In the genomic region with DNA sequence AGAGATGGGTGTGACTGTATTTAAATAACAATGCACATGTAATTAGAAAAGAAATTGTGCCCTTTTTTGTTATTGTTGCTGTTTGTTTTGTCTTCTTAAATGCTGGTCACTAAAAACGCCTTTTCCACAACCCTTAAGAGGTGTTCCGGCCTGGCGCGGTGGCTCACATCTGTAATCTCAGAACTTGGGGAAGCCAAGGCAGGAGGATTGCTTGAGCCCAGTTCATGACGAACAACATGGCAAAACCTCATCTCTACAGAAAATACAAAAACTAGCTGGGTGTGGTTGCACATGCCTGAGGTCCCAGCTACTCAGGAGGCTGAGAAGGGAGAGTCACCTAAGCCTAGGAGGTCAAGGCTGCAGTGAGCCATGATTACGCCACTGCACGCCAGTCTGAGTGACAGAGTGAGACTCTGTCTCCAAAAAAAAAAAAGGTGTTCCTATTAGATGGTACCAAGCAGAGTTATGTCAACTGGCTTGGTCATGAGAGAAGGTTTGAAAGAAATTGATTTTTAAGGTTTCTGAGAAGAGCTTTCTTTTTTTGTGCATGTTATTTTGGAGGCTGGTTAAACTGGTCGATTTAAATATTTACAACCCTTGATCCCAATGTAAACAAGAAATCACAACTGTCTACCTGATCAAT, we compare ENCODE assay signal across 10 cellular contexts. TPM values are rescaled to one million over a fixed set of nuclear protein-coding genes. Genes with fewer than 3 reads are reported as not detected.
A peak's percentile ranks its signal among the peaks of the same experiment; 100 is the strongest.
DNase-seq lines count a peak whose midpoint lies in the region; ATAC-seq and TF ChIP-seq lines count a peak whose summit lies in the region.
"Had no signal": no experiment of that assay in that cellular context is flagged by ENCODE, and none has a peak within 500 bp of the region (broad histone marks: within the 10 kb centered on the region; RNA-seq: fewer than 3 reads in every experiment).

No MANE protein-coding gene starts in this region.

- no peak for DNase-seq in CD4-positive, CD25-positive, alpha-beta regulatory T cell
- DNase-seq in Karpas-422 (no peak), caudate nucleus (lab: John Stamatoyannopoulos, UW) (peak in 1 of 61 donors; percentile 13), right atrium auricular region (ENCODE audit: low spot score) (no peak)
- no peak for DNase-seq in stimulated activated naive B cell treated with anti-CD40 and anti-IgM and Interleukin-4, amounts not matched to agents 10 μg/mL and 1 μg/mL and 100 μg/mL, for 72 hours
- no peak for DNase-seq in stimulated activated CD4-positive, alpha-beta T cell treated with anti-CD3 and anti-CD28 coated beads, Interleukin-2, amount 100 ng/mL, for 24 hours

- no peaks in the 10 kb centered on the region for H3K27me3 Mint-ChIP-seq in CD4-positive, CD25-positive, alpha-beta regulatory T cell
- no peaks in the 10 kb centered on the region for H3K27me3 Mint-ChIP-seq in stimulated activated naive B cell treated with anti-CD40 and anti-IgM and Interleukin-4, amounts not matched to agents 10 μg/mL and 1 μg/mL and 100 μg/mL, for 72 hours

- H3K9me3 Mint-ChIP-seq in CD4-positive, CD25-positive, alpha-beta regulatory T cell, result no peaks in the 10 kb centered on the region
- H3K9me3 Mint-ChIP-seq in stimulated activated naive B cell treated with anti-CD40 and anti-IgM and Interleukin-4, amounts not matched to agents 10 μg/mL and 1 μg/mL and 100 μg/mL, for 72 hours, result no peaks in the 10 kb centered on the region

- H3K4me3 Mint-ChIP-seq in CD4-positive, CD25-positive, alpha-beta regulatory T cell, result peak overlapping the region; percentile 93 to 100 (median 94)
- peak overlapping the region in 1 of 2 donors; percentile 25 for H3K4me3 Mint-ChIP-seq in stimulated activated naive B cell treated with anti-CD40 and anti-IgM and Interleukin-4, amounts not matched to agents 10 μg/mL and 1 μg/mL and 100 μg/mL, for 72 hours

- no peak overlapping the region for H2AFZ ChIP-seq in Karpas-422 (ENCODE audit: low read length)

- H3K79me2 ChIP-seq in Karpas-422 (ENCODE audit: low read length), result no peaks in the 10 kb centered on the region

- H3K4me3 ChIP-seq in CD4-positive, CD25-positive, alpha-beta regulatory T cell (ENCODE audit: low read depth, low read length), result peak overlapping the region; percentile 99
- H3K4me3 ChIP-seq in Karpas-422 (ENCODE audit: low read length) (no peak overlapping the region), muscle layer of duodenum (ENCODE audit: low read depth in 1 of 2, low read length in 2 of 2) (peak overlapping the region in 1 of 2 donors; percentile 95), right atrium auricular region (no peak overlapping the region)

- no peak overlapping the region for H3K9ac ChIP-seq in Karpas-422 (ENCODE audit: low read length)

- H3K27ac Mint-ChIP-seq in CD4-positive, CD25-positive, alpha-beta regulatory T cell, result peak overlapping the region; percentile 88 to 98 (median 96)
- H3K27ac Mint-ChIP-seq in stimulated activated naive B cell treated with anti-CD40 and anti-IgM and Interleukin-4, amounts not matched to agents 10 μg/mL and 1 μg/mL and 100 μg/mL, for 72 hours, result no peak overlapping the region

- H3K4me2 ChIP-seq in Karpas-422 (ENCODE audit: low read depth, low read length, poor library complexity, severe bottlenecking), result peak overlapping the region; percentile 77

- ATAC-seq in CD4-positive, CD25-positive, alpha-beta regulatory T cell (ENCODE audit: low read depth in 2 of 2), result no peak
- ATAC-seq in stimulated activated naive B cell treated with anti-CD40 and anti-IgM and Interleukin-4, amounts not matched to agents 10 μg/mL and 1 μg/mL and 100 μg/mL, for 72 hours (replicated peaks), result no peak
- ATAC-seq in HG02973 (IDR thresholded peaks at IDR 0.05; ENCODE audit: unreplicated experiment), result no peak

- no peaks in the 10 kb centered on the region for H3K36me3 Mint-ChIP-seq in CD4-positive, CD25-positive, alpha-beta regulatory T cell
- H3K36me3 Mint-ChIP-seq in stimulated activated naive B cell treated with anti-CD40 and anti-IgM and Interleukin-4, amounts not matched to agents 10 μg/mL and 1 μg/mL and 100 μg/mL, for 72 hours, result no peaks in the 10 kb centered on the region

- no peaks in the 10 kb centered on the region for H3K9me3 ChIP-seq in CD4-positive, CD25-positive, alpha-beta regulatory T cell (ENCODE audit: control insufficient read depth in 2 of 2, low read length in 2 of 2)
- no peaks in the 10 kb centered on the region for H3K9me3 ChIP-seq in Karpas-422 (ENCODE audit: low read length)
- H3K9me3 ChIP-seq in muscle layer of duodenum (ENCODE audit: control insufficient read depth in 1 of 2, low read length in 2 of 2), result no peaks in the 10 kb centered on the region
- no peaks in the 10 kb centered on the region for H3K9me3 ChIP-seq in right atrium auricular region
- H3K9me3 ChIP-seq: ascending aorta had no signal

- no peaks in the 10 kb centered on the region; the same call in 1 of the 2 replicates for H4K20me1 ChIP-seq in Karpas-422 (ENCODE audit: insufficient read depth, low read depth, low read length)

- peak overlapping the region; percentile 97 for H3K27ac ChIP-seq in CD4-positive, CD25-positive, alpha-beta regulatory T cell (ENCODE audit: insufficient read depth, low read length, poor library complexity, severe bottlenecking)
- H3K27ac ChIP-seq in Karpas-422 (ENCODE audit: low read length) (no peak overlapping the region), caudate nucleus (ENCODE audit: low read depth, low read length) (peak overlapping the region; percentile 96), muscle layer of duodenum (ENCODE audit: low read length) (peak overlapping the region; percentile 91), right atrium auricular region (no peak overlapping the region)
- H3K27ac ChIP-seq: SK-N-MC had no signal

- H3K27me3 ChIP-seq in CD4-positive, CD25-positive, alpha-beta regulatory T cell (ENCODE audit: control insufficient read depth, insufficient read depth, low read length), result no peaks in the 10 kb centered on the region
- H3K27me3 ChIP-seq in Karpas-422 (ENCODE audit: low read length) (no peaks in the 10 kb centered on the region), muscle layer of duodenum (ENCODE audit: low read depth, low read length) (no peaks in the 10 kb centered on the region), right atrium auricular region (no peaks in the 10 kb centered on the region)
- H3K27me3 ChIP-seq: ascending aorta had no signal

- H3K4me1 Mint-ChIP-seq in CD4-positive, CD25-positive, alpha-beta regulatory T cell, result peaks cover 37 to 65% (median 51%) of the 10 kb centered on the region in 4 donors
- peaks cover 15 to 46% of the 10 kb centered on the region in 2 donors for H3K4me1 Mint-ChIP-seq in stimulated activated naive B cell treated with anti-CD40 and anti-IgM and Interleukin-4, amounts not matched to agents 10 μg/mL and 1 μg/mL and 100 μg/mL, for 72 hours

- no peaks in the 10 kb centered on the region for H3K36me3 ChIP-seq in CD4-positive, CD25-positive, alpha-beta regulatory T cell (ENCODE audit: control insufficient read depth, insufficient read depth, low read length)
- H3K36me3 ChIP-seq in Karpas-422 (ENCODE audit: insufficient read depth, low read length), result no peaks in the 10 kb centered on the region
- H3K36me3 ChIP-seq in muscle layer of duodenum (ENCODE audit: control insufficient read depth in 1 of 2, insufficient read depth in 2 of 2, low read length in 2 of 2), result no peaks in the 10 kb centered on the region
- H3K36me3 ChIP-seq in right atrium auricular region, result no peaks in the 10 kb centered on the region
- H3K36me3 ChIP-seq: ascending aorta had no signal

- H3K9me2 ChIP-seq in Karpas-422 (replicated peaks; ENCODE audit: insufficient read depth, low read length), result no peaks in the 10 kb centered on the region

- no peak for TF ChIP-seq CTCF in right atrium auricular region (IDR thresholded peaks at IDR 0.05)

- H3K4me1 ChIP-seq in CD4-positive, CD25-positive, alpha-beta regulatory T cell (ENCODE audit: control insufficient read depth, insufficient read depth, low read length, poor library complexity, severe bottlenecking), result peaks cover 68% of the 10 kb centered on the region
- H3K4me1 ChIP-seq in Karpas-422 (ENCODE audit: low read length) (peaks cover 34% of the 10 kb centered on the region), muscle layer of duodenum (ENCODE audit: control insufficient read depth in 1 of 2, insufficient read depth in 2 of 2, low read length in 2 of 2) (no peaks in the 10 kb centered on the region), right atrium auricular region (peaks cover 0 to 19% of the 10 kb centered on the region in 2 donors)

RNA-seq across cellular contexts. Expression of a gene that starts 23.5 kb away (rescaled TPM):
- 118 TPM for total RNA-seq in CD4-positive, CD25-positive, alpha-beta regulatory T cell
- 100 to 1,000 TPM in 1 of 4 donors, 10 to 100 TPM in 3; 69.8 to 128 (median 79.3) TPM for polyA plus RNA-seq in CD4-positive, CD25-positive, alpha-beta regulatory T cell
- 14.6 and 16.3 TPM in 2 replicates for total RNA-seq in Karpas-422 (2014; rRNA removed; shearing (Covaris generic); ENCODE audit: low replicate concordance)
- total RNA-seq in right atrium auricular region, result 10 to 100 TPM; 12.2 to 20.1 TPM

RNA-seq across cellular contexts. Expression of a gene that starts 32.6 kb away (rescaled TPM):
- total RNA-seq in CD4-positive, CD25-positive, alpha-beta regulatory T cell, result 11.7 TPM
- 10 to 100 TPM in 2 of 4 donors, 1 to 10 TPM in 2; 7.0 to 11.5 (median 10.3) TPM for polyA plus RNA-seq in CD4-positive, CD25-positive, alpha-beta regulatory T cell
- total RNA-seq in Karpas-422 (2014; rRNA removed; shearing (Covaris generic); ENCODE audit: low replicate concordance), result 7.2 and 9.0 TPM in 2 replicates
- total RNA-seq in right atrium auricular region, result 1 to 10 TPM; 2.0 to 4.5 TPM

RNA-seq across cellular contexts. Expression of a gene that starts 34.4 kb away (rescaled TPM):
- total RNA-seq in CD4-positive, CD25-positive, alpha-beta regulatory T cell, result not detected
- not detected for polyA plus RNA-seq in CD4-positive, CD25-positive, alpha-beta regulatory T cell
- total RNA-seq in Karpas-422 (2014; rRNA removed; shearing (Covaris generic); ENCODE audit: low replicate concordance), result not detected in 2 replicates
- not detected for total RNA-seq in right atrium auricular region
- total RNA-seq: ascending aorta had no signal

RNA-seq across cellular contexts. Expression of a gene that starts 55.1 kb away (rescaled TPM):
- total RNA-seq in CD4-positive, CD25-positive, alpha-beta regulatory T cell, result 9.8 TPM
- 1 to 10 TPM; 3.1 to 5.3 (median 3.8) TPM for polyA plus RNA-seq in CD4-positive, CD25-positive, alpha-beta regulatory T cell
- 14.1 and 22.5 TPM in 2 replicates for total RNA-seq in Karpas-422 (2014; rRNA removed; shearing (Covaris generic); ENCODE audit: low replicate concordance)
- 1 to 10 TPM; 3.6 to 8.2 TPM for total RNA-seq in right atrium auricular region

Comparison
In these comparisons a context has a peak if more than half of its experiments do, and no peak if none do; other contexts are left out.
1. H3K27ac ChIP-seq: peak in CD4-positive, CD25-positive, alpha-beta regulatory T cell (single experiment), caudate nucleus (single experiment) and muscle layer of duodenum (single experiment); none in Karpas-422 (single experiment) and right atrium auricular region (0 of 2).